Comparison of ENCODE assay signal across 9 cellular contexts in genomic region chr14:89185919-89186849, GRCh38.
A peak's percentile ranks its signal among the peaks of the same experiment; 100 is the strongest.
DNase-seq lines count a peak whose midpoint lies in the region; ATAC-seq lines count a peak whose summit lies in the region.
"Had no signal": no experiment of that assay in that cellular context is flagged by ENCODE, and none has a peak within 500 bp of the region (broad histone marks: within the 10 kb centered on the region; RNA-seq: fewer than 3 reads in every experiment).

No MANE protein-coding gene starts in this region.

- peaks cover 52% of the 10 kb centered on the region for H3K36me3 Mint-ChIP-seq in stimulated activated naive CD8-positive, alpha-beta T cell treated with anti-CD3 and anti-CD28 coated beads, Interleukin-15, Interleukin-2, amounts not matched to agents 100 ng/mL and 50 ng/mL, for 24 hours (ENCODE audit: low read depth)

- peaks cover 20% of the 10 kb centered on the region for H3K4me1 Mint-ChIP-seq in stimulated activated naive CD8-positive, alpha-beta T cell treated with anti-CD3 and anti-CD28 coated beads, Interleukin-15, Interleukin-2, amounts not matched to agents 100 ng/mL and 50 ng/mL, for 24 hours (ENCODE audit: low read depth)

- no peak overlapping the region for H3K4me3 Mint-ChIP-seq in stimulated activated naive CD8-positive, alpha-beta T cell treated with anti-CD3 and anti-CD28 coated beads, Interleukin-15, Interleukin-2, amounts not matched to agents 100 ng/mL and 50 ng/mL, for 24 hours

- no peak for DNase-seq in stimulated activated naive CD8-positive, alpha-beta T cell treated with anti-CD3 and anti-CD28 coated beads, Interleukin-15, Interleukin-2, amounts not matched to agents 100 U/mL and 50 U/mL, for 24 hours
- DNase-seq in amniotic epithelial cell (ENCODE audit: low read depth) (peak; percentile 98), iris pigment epithelial cell (ENCODE audit: low read depth) (peak; percentile 94), globus pallidus (ENCODE audit: low spot score) (no peak), COLO668 (lab: John Stamatoyannopoulos, UW; ENCODE audit: unreplicated experiment) (no peak)
- DNase-seq: erythroblast had no signal

- H3K27me3 Mint-ChIP-seq in stimulated activated naive CD8-positive, alpha-beta T cell treated with anti-CD3 and anti-CD28 coated beads, Interleukin-15, Interleukin-2, amounts not matched to agents 100 ng/mL and 50 ng/mL, for 24 hours, result no peaks in the 10 kb centered on the region

- peak overlapping the region; percentile 13 for H3K27ac Mint-ChIP-seq in stimulated activated naive CD8-positive, alpha-beta T cell treated with anti-CD3 and anti-CD28 coated beads, Interleukin-15, Interleukin-2, amounts not matched to agents 100 ng/mL and 50 ng/mL, for 24 hours

- ATAC-seq in stimulated activated naive CD8-positive, alpha-beta T cell treated with anti-CD3 and anti-CD28 coated beads, Interleukin-15, Interleukin-2, amounts not matched to agents 100 U/mL and 50 U/mL, for 24 hours, result no peak
- no peak for ATAC-seq in HG02981 (IDR thresholded peaks at IDR 0.05; ENCODE audit: unreplicated experiment)
- no peak for ATAC-seq in HG03025 (IDR thresholded peaks at IDR 0.05; ENCODE audit: low FRiP score, unreplicated experiment)

- no peaks in the 10 kb centered on the region for H3K9me3 Mint-ChIP-seq in stimulated activated naive CD8-positive, alpha-beta T cell treated with anti-CD3 and anti-CD28 coated beads, Interleukin-15, Interleukin-2, amounts not matched to agents 100 ng/mL and 50 ng/mL, for 24 hours

Comparison
In these comparisons a context has a peak if more than half of its experiments do, and no peak if none do; other contexts are left out.
1. DNase-seq: peak in amniotic epithelial cell (single experiment) and iris pigment epithelial cell (single experiment); none in stimulated activated naive CD8-positive, alpha-beta T cell treated with anti-CD3 and anti-CD28 coated beads, Interleukin-15, Interleukin-2, amounts not matched to agents 100 U/mL and 50 U/mL, for 24 hours (single experiment), globus pallidus (single experiment) and COLO668 (single experiment).